Comparison of ENCODE assay signal across 19 cellular contexts in genomic region chr4:26227827-26228226, GRCh38.
"Had no signal": no experiment of that assay in that cellular context is flagged by ENCODE, and none has a peak within 500 bp of the region (broad histone marks: within the 10 kb centered on the region; RNA-seq: fewer than 3 reads in every experiment).

No MANE protein-coding gene starts in this region.

- H3K27ac ChIP-seq: body of pancreas, esophagus squamous epithelium, left ventricle myocardium inferior, tibial artery had no signal

- H3K9me3 Mint-ChIP-seq: activated naive CD4-positive, alpha-beta T cell treated with anti-CD3 and anti-CD28 coated beads for 36 hours; activated T-cell treated with anti-CD3 and anti-CD28 coated beads, Interleukin-2, amount 50 U/mL, for 4 hours; effector memory CD8-positive, alpha-beta T cell had no signal

- H3K36me3 ChIP-seq: esophagus squamous epithelium, left ventricle myocardium inferior, tibial artery had no signal

- H3K27ac Mint-ChIP-seq: activated CD4-positive, alpha-beta T cell treated with anti-CD3 and anti-CD28 coated beads, Interleukin-2, amount 10 ng/mL, durations not matched to agents 7 days and 5 days; activated CD8-positive, alpha-beta T cell treated with anti-CD3 and anti-CD28 coated beads, Interleukin-2, amount 10 ng/mL, durations not matched to agents 7 days and 5 days; activated naive CD4-positive, alpha-beta T cell treated with anti-CD3 and anti-CD28 coated beads for 36 hours; effector memory CD8-positive, alpha-beta T cell; nephron had no signal

- H3K4me3 ChIP-seq: body of pancreas, esophagus squamous epithelium, left ventricle myocardium inferior, tibial artery had no signal

- DNase-seq: activated CD4-positive, alpha-beta T cell treated with anti-CD3 and anti-CD28 coated beads, Interleukin-2, amount 10 ng/mL, durations not matched to agents 7 days and 5 days; activated CD8-positive, alpha-beta T cell treated with anti-CD3 and anti-CD28 coated beads, Interleukin-2, amount 10 ng/mL, durations not matched to agents 7 days and 5 days; activated naive CD4-positive, alpha-beta T cell treated with anti-CD3 and anti-CD28 coated beads for 36 hours; activated T-cell treated with anti-CD3 and anti-CD28 coated beads, Interleukin-2, amount 50 U/mL, for 4 hours; body of pancreas; effector memory CD8-positive, alpha-beta T cell; esophagus squamous epithelium; hippocampal formation; left ventricle myocardium inferior; mammary epithelial cell; midbrain; occipital lobe; stimulated activated CD4-positive, alpha-beta T cell treated with anti-CD3 and anti-CD28 coated beads, Interleukin-12 subunit alpha, Interleukin-12 subunit beta, amount 100 ng/mL, for 4 hours; stimulated activated CD4-positive, alpha-beta T cell treated with anti-CD3 and anti-CD28 coated beads, Interleukin-1b, Interleukin-23, amount 100 ng/mL, for 48 hours; stimulated activated naive CD4-positive, alpha-beta T cell treated with Interleukin-2 at 50 U/mL for 16 hours; substantia nigra; tibial artery had no signal

- H3K4me1 Mint-ChIP-seq: activated CD4-positive, alpha-beta T cell treated with anti-CD3 and anti-CD28 coated beads, Interleukin-2, amount 10 ng/mL, durations not matched to agents 7 days and 5 days had no signal

- H3K9me3 ChIP-seq: body of pancreas, esophagus squamous epithelium, left ventricle myocardium inferior, tibial artery had no signal

- H3K4me3 Mint-ChIP-seq: activated CD4-positive, alpha-beta T cell treated with anti-CD3 and anti-CD28 coated beads, Interleukin-2, amount 10 ng/mL, durations not matched to agents 7 days and 5 days; activated CD8-positive, alpha-beta T cell treated with anti-CD3 and anti-CD28 coated beads, Interleukin-2, amount 10 ng/mL, durations not matched to agents 7 days and 5 days; activated naive CD4-positive, alpha-beta T cell treated with anti-CD3 and anti-CD28 coated beads for 36 hours; activated T-cell treated with anti-CD3 and anti-CD28 coated beads, Interleukin-2, amount 50 U/mL, for 4 hours; effector memory CD8-positive, alpha-beta T cell; nephron had no signal

- H3K27me3 ChIP-seq: body of pancreas, esophagus squamous epithelium, tibial artery had no signal

- ATAC-seq: activated CD4-positive, CD25-positive, alpha-beta regulatory T cell treated with anti-CD3 and anti-CD28 coated beads, Interleukin-2, amount 50 U/mL, for 24 hours; activated CD8-positive, alpha-beta T cell treated with anti-CD3 and anti-CD28 coated beads, Interleukin-2, amount 10 ng/mL, durations not matched to agents 7 days and 5 days; activated T-cell treated with anti-CD3 and anti-CD28 coated beads, Interleukin-2, amount 50 U/mL, for 4 hours; body of pancreas; effector memory CD8-positive, alpha-beta T cell had no signal

- H3K4me1 ChIP-seq: body of pancreas, esophagus squamous epithelium, left ventricle myocardium inferior, tibial artery had no signal
